20 cellular contexts compared by ENCODE assay signal in the genomic region with DNA sequence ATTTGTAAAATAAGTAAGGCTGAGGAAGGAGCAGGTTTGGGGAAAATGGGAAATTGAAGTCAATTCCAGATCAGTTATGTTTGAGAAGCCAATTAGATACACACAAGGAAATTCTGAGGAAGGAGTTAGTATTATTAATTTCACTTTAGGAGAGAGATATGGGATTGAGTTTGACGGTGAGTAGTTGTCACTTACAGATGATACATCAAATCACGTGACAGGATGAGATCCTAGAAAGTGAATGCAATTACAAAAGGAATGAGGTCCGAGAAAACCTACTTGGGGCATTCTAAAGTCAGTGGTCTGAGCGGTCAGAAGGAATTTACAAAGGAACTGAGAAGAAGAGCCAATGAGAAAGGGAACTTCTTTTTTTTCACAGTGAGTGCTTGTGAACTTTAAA.
DNase-seq lines count a peak whose midpoint lies in the region; ATAC-seq, FAIRE-seq and TF ChIP-seq lines count a peak whose summit lies in the region.
"Had no signal": no experiment of that assay in that cellular context is flagged by ENCODE, and none has a peak within 500 bp of the region (broad histone marks: within the 10 kb centered on the region; RNA-seq: fewer than 3 reads in every experiment).

No MANE protein-coding gene starts in this region.

- in situ Hi-C loops in K562 (cut with MboI) = no loop called here

- no peaks in the 10 kb centered on the region for H3K36me3 Mint-ChIP-seq in GM23338 (ENCODE audit: low read depth)
- H3K36me3 Mint-ChIP-seq: CD4-positive, CD25-positive, alpha-beta regulatory T cell; CD8-positive, alpha-beta T cell had no signal

- WGBS in A549 (ENCODE audit: missing lambda C conversion rate) = 38% methylated on average over 4 of the region's 4 CpGs
- 0% methylated on average over 4 of the region's 4 CpGs for WGBS in K562 (ENCODE audit: insufficient coverage, low coverage, missing lambda C conversion rate)
- 66 to 76% methylated on average over 4 of the region's 4 CpGs for WGBS in esophagus squamous epithelium, 2 donors

- H3K9me3 ChIP-seq in A549 = no peaks in the 10 kb centered on the region
- no peaks in the 10 kb centered on the region for H3K9me3 ChIP-seq in K562 (replicated peaks; ENCODE audit: control insufficient read depth, insufficient read depth, low read depth, low read length)
- H3K9me3 ChIP-seq in osteoblast (ENCODE audit: low read depth, low read length) = no peaks in the 10 kb centered on the region
- no peaks in the 10 kb centered on the region for H3K9me3 ChIP-seq in esophagus squamous epithelium
- H3K9me3 ChIP-seq: BLaER1, Caco-2 had no signal

- no peaks in the 10 kb centered on the region for H3K4me1 ChIP-seq in A549
- no peaks in the 10 kb centered on the region for H3K4me1 ChIP-seq in GM23338 (ENCODE audit: insufficient read depth)
- H3K4me1 ChIP-seq in K562 (replicated peaks in 1 of 2; ENCODE audit: control insufficient read depth in 2 of 2, insufficient read depth in 2 of 2, low read length in 2 of 2) = no peaks in the 10 kb centered on the region
- H3K4me1 ChIP-seq in osteoblast (ENCODE audit: insufficient read depth, low read length) = no peaks in the 10 kb centered on the region
- H3K4me1 ChIP-seq in esophagus squamous epithelium = no peaks in the 10 kb centered on the region
- H3K4me1 ChIP-seq: BLaER1, Caco-2 had no signal

- H3K36me3 ChIP-seq in GM23338 (ENCODE audit: insufficient read depth) = no peaks in the 10 kb centered on the region
- no peaks in the 10 kb centered on the region for H3K36me3 ChIP-seq in K562 (ENCODE audit: control insufficient read depth, insufficient read depth, low read length)
- no peaks in the 10 kb centered on the region for H3K36me3 ChIP-seq in osteoblast (ENCODE audit: insufficient read depth, low read length)
- no peaks in the 10 kb centered on the region for H3K36me3 ChIP-seq in esophagus squamous epithelium
- H3K36me3 ChIP-seq: BLaER1 had no signal

- FAIRE-seq in A549 (lab: Jason Lieb, UNC) (no peak), K562 (lab: Jason Lieb, UNC) (no peak)
- FAIRE-seq: G401.6, GM12892 had no signal

- H3K9ac ChIP-seq in K562 (ENCODE audit: insufficient read depth in 1 of 2, low read depth in 2 of 2, low read length in 2 of 2) = no peak overlapping the region
- H3K9ac ChIP-seq: BLaER1 had no signal

- H3K9me3 Mint-ChIP-seq in GM23338 = no peaks in the 10 kb centered on the region

- TF ChIP-seq CTCF in A549 (IDR thresholded peaks at IDR 0.05) (no peak), GM23338 (conservative IDR thresholded peaks at IDR 0.05; ENCODE audit: low read depth in 2 of 2) (no peak), K562 (IDR thresholded peaks at IDR 0.05 in 2 of 3, conservative IDR thresholded peaks at IDR 0.05 in 1 of 3; ENCODE audit: insufficient read depth in 2 of 3, low read depth in 1 of 3, low read length in 3 of 3) (no peak), osteoblast (IDR thresholded peaks at IDR 0.05; ENCODE audit: extremely low read depth, low read depth, low read length) (no peak), esophagus squamous epithelium (IDR thresholded peaks at IDR 0.05) (no peak)

- DNase-seq in A549 (ENCODE audit: low read depth in 1 of 2, low spot score in 1 of 2) (no peak), GM23338 (ENCODE audit: low spot score) (no peak), K562 (ENCODE audit: extremely low read depth in 1 of 4, low spot score in 3 of 4) (no peak), osteoblast (ENCODE audit: insufficient read length, low spot score, missing footprints) (peak; percentile 27), esophagus squamous epithelium (lab: John Stamatoyannopoulos, UW) (no peak), SIG-M5 (lab: John Stamatoyannopoulos, UW) (no peak)
- DNase-seq: 8988T; Caco-2; CD4-positive, CD25-positive, alpha-beta regulatory T cell; CD8-positive, alpha-beta T cell; DMS153; DND-41; H9 had no signal

- H3K4me1 Mint-ChIP-seq in GM23338 = peaks cover 6% of the 10 kb centered on the region; the same call in 2 of the 3 replicates
- H3K4me1 Mint-ChIP-seq: B cell had no signal

- CTCF ChIA-PET in A549 (lab: Yijun Ruan, JAX) (no interaction called here), K562 (lab: Yijun Ruan, JAX; ENCODE audit: low intra/inter-chr PET ratio) (no interaction called here)

- H2AFZ ChIP-seq in GM23338 (peak overlapping the region; percentile 29; the same call in 1 of the 2 replicates), K562 (ENCODE audit: low read depth, low read length) (no peak overlapping the region), osteoblast (ENCODE audit: low read length) (no peak overlapping the region)

- intact Hi-C loops in K562 (cut with micrococcal nuclease) (no loop called here), esophagus squamous epithelium (cut with DNase I) (no loop called here)

- H3K27me3 Mint-ChIP-seq in GM23338 (ENCODE audit: insufficient read depth, low read depth, poor library complexity) = no peaks in the 10 kb centered on the region
- H3K27me3 Mint-ChIP-seq: B cell; CD4-positive, CD25-positive, alpha-beta regulatory T cell had no signal

- H3K27me3 ChIP-seq in GM23338 (ENCODE audit: insufficient read depth) (no peaks in the 10 kb centered on the region), K562 (ENCODE audit: control insufficient read depth in 2 of 2, insufficient read depth in 2 of 2, low read length in 2 of 2) (no peaks in the 10 kb centered on the region), osteoblast (ENCODE audit: insufficient read depth, low read length) (no peaks in the 10 kb centered on the region), esophagus squamous epithelium (no peaks in the 10 kb centered on the region)
- H3K27me3 ChIP-seq: BLaER1 had no signal

- TF ChIP-seq RAD21 in A549 (conservative IDR thresholded peaks at IDR 0.05 in 1 of 2, IDR thresholded peaks at IDR 0.05 in 1 of 2) = no peak
- TF ChIP-seq RAD21 in K562 (CRISPR knock-in tag; conservative IDR thresholded peaks at IDR 0.05 in 1 of 2, IDR thresholded peaks at IDR 0.05 in 1 of 2) = no peak

- BruUV-seq in K562 (replicated peaks; lab: Mats Ljungman, UMichigan) = no TSS peak

- no peak overlapping the region for H3K27ac Mint-ChIP-seq in GM23338
- H3K27ac Mint-ChIP-seq: B cell; CD4-positive, CD25-positive, alpha-beta regulatory T cell; CD8-positive, alpha-beta T cell; H9 had no signal

- H4K20me1 ChIP-seq in GM23338 (replicated peaks; ENCODE audit: insufficient read depth) (no peaks in the 10 kb centered on the region), K562 (replicated peaks; ENCODE audit: control insufficient read depth, insufficient read depth, low read length) (no peaks in the 10 kb centered on the region), osteoblast (ENCODE audit: insufficient read depth, low read length) (no peaks in the 10 kb centered on the region)
- H4K20me1 ChIP-seq: BLaER1 had no signal

- H3K27ac ChIP-seq in A549 (no peak overlapping the region), GM23338 (ENCODE audit: low read depth) (no peak overlapping the region), K562 (ENCODE audit: extremely low read depth, low read depth, low read length) (no peak overlapping the region), osteoblast (ENCODE audit: low read depth, low read length) (no peak overlapping the region), esophagus squamous epithelium (no peak overlapping the region)
- H3K27ac ChIP-seq: BLaER1, C4-2B had no signal

- POLR2A ChIA-PET in A549 (lab: Yijun Ruan, JAX) (no interaction called here), K562 (lab: Yijun Ruan, JAX) (no interaction called here)

- TF ChIP-seq EP300 in A549 (IDR thresholded peaks at IDR 0.05) (no peak), K562 (IDR thresholded peaks at IDR 0.05; ENCODE audit: low read length) (no peak)

- no peak for ATAC-seq in A549
- no peak for ATAC-seq in GM23338
- ATAC-seq in K562 = no peak
- ATAC-seq in HG02571 (IDR thresholded peaks at IDR 0.05; ENCODE audit: unreplicated experiment) = no peak
- ATAC-seq: CD8-positive, alpha-beta T cell; HCT116 had no signal

- H3K9me2 ChIP-seq in GM23338 (ENCODE audit: insufficient read depth) = peaks cover 6% of the 10 kb centered on the region; the same call in 1 of the 2 replicates

- no peaks in the 10 kb centered on the region for H3K9me1 ChIP-seq in K562 (ENCODE audit: control insufficient read depth, insufficient read depth, low read length)

- H3F3A ChIP-seq in GM23338 (replicated peaks; ENCODE audit: low read depth) = no peaks in the 10 kb centered on the region

- no peak overlapping the region for H3K4me2 ChIP-seq in A549
- no peak overlapping the region for H3K4me2 ChIP-seq in GM23338
- no peak overlapping the region for H3K4me2 ChIP-seq in K562 (ENCODE audit: insufficient read depth, low read length)
- H3K4me2 ChIP-seq in osteoblast (ENCODE audit: insufficient read depth, low read length) = no peak overlapping the region
- H3K4me2 ChIP-seq: BLaER1 had no signal

- no peak for TF ChIP-seq POLR2A in A549 (IDR thresholded peaks at IDR 0.05; ENCODE audit: low read length)
- no peak for TF ChIP-seq POLR2A in K562 (conservative IDR thresholded peaks at IDR 0.05)
- no peak for TF ChIP-seq POLR2A in esophagus squamous epithelium (IDR thresholded peaks at IDR 0.05)

- no peak overlapping the region for H3K4me3 Mint-ChIP-seq in GM23338
- H3K4me3 Mint-ChIP-seq: B cell; CD4-positive, CD25-positive, alpha-beta regulatory T cell; CD8-positive, alpha-beta T cell; H9 had no signal

- H3K79me2 ChIP-seq in GM23338 (replicated peaks; ENCODE audit: insufficient read depth) (no peaks in the 10 kb centered on the region), K562 (ENCODE audit: control insufficient read depth, insufficient read depth, low read length) (no peaks in the 10 kb centered on the region), osteoblast (ENCODE audit: insufficient read depth, low read length) (no peaks in the 10 kb centered on the region)

- H3K4me3 ChIP-seq in A549 = no peak overlapping the region
- H3K4me3 ChIP-seq in GM23338 = no peak overlapping the region
- H3K4me3 ChIP-seq in K562 = no peak overlapping the region
- H3K4me3 ChIP-seq in osteoblast (ENCODE audit: insufficient read depth, low read length) = no peak overlapping the region
- no peak overlapping the region for H3K4me3 ChIP-seq in esophagus squamous epithelium
- H3K4me3 ChIP-seq: BLaER1 had no signal

TF ChIP-seq in A549, 52 proteins besides CTCF, POLR2A, EP300 and RAD21 (continues in another document):
- TF ChIP-seq RFX5 (IDR thresholded peaks at IDR 0.05) = no peak

TF ChIP-seq in GM23338, 12 proteins besides CTCF, POLR2A, EP300 and RAD21 (continues in another document):
- no peak for TF ChIP-seq EZH2phosphoT487 (IDR thresholded peaks at IDR 0.05; ENCODE audit: unreplicated experiment)

TF ChIP-seq in K562, 482 proteins besides CTCF, POLR2A, EP300 and RAD21 (continues in another document):
- TF ChIP-seq RAD51 (IDR thresholded peaks at IDR 0.05; ENCODE audit: borderline replicate concordance, low read depth) = 0 out of 2 replicates have a peak, but pooled peaks have one; percentile 13
- TF ChIP-seq, protein P1, sequence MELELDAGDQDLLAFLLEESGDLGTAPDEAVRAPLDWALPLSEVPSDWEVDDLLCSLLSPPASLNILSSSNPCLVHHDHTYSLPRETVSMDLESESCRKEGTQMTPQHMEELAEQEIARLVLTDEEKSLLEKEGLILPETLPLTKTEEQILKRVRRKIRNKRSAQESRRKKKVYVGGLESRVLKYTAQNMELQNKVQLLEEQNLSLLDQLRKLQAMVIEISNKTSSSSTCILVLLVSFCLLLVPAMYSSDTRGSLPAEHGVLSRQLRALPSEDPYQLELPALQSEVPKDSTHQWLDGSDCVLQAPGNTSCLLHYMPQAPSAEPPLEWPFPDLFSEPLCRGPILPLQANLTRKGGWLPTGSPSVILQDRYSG (tag; conservative IDR thresholded peaks at IDR 0.05; ENCODE audit: low read depth) = no peak
